19 cellular contexts compared by ENCODE assay signal in the genomic region with DNA sequence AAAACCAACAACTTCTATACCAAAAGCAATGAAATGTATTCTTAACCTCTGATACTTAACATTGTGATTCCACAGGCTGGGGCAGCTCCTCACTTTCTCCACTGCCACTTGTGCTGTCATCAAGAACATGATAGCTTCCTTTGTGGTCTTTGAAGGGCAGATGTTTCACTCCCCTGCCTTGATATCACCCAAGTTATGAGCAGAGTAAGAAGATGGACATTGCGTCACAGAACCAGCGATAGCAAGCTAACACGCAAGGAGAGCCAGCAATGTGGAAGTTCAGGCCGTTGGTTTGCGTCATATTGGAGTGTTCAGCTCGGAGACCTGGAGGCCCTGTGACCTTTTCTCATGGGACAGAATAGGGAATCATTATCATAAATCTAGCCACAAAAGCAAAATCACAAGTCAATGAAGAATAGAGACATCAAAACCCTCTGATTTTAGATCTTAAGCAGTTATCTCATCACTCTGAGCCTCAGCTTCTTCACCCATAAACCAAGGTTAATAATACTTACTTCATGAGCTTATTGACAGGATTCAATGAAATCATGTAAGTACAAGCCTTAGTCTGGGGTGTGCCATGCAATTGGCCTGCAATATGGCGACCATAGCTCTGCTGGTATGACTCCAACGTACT.
A peak's percentile ranks its signal among the peaks of the same experiment; 100 is the strongest.
DNase-seq lines count a peak whose midpoint lies in the region; ATAC-seq and TF ChIP-seq lines count a peak whose summit lies in the region.
"Had no signal": no experiment of that assay in that cellular context is flagged by ENCODE, and none has a peak within 500 bp of the region (broad histone marks: within the 10 kb centered on the region; RNA-seq: fewer than 3 reads in every experiment).

No MANE protein-coding gene starts in this region.

- H3K27ac Mint-ChIP-seq in naive thymus-derived CD4-positive, alpha-beta T cell: peak overlapping the region in 1 of 9 donors; percentile 9
- H3K27ac Mint-ChIP-seq in CD8-positive, alpha-beta memory T cell: no peak overlapping the region
- H3K27ac Mint-ChIP-seq: activated CD8-positive, alpha-beta T cell treated with anti-CD3 and anti-CD28 coated beads for 36 hours; dendritic cell treated with granulocyte-macrophage colony-stimulating factor and Interleukin-4, amounts not matched to agents 40 ng/mL and 50 ng/mL, for 4 days; natural killer cell had no signal

- no peak overlapping the region for H3K4me3 ChIP-seq in NB4 (ENCODE audit: low read depth, low read length)
- no peak overlapping the region for H3K4me3 ChIP-seq in naive thymus-derived CD4-positive, alpha-beta T cell (ENCODE audit: low read length)
- no peak overlapping the region for H3K4me3 ChIP-seq in CD8-positive, alpha-beta memory T cell (ENCODE audit: low read length)
- H3K4me3 ChIP-seq: cardiac muscle cell, ovary had no signal

- no peaks in the 10 kb centered on the region for H3K36me3 ChIP-seq in naive thymus-derived CD4-positive, alpha-beta T cell (ENCODE audit: control insufficient read depth in 2 of 3, insufficient read depth in 3 of 3, low read length in 3 of 3)
- H3K36me3 ChIP-seq in CD8-positive, alpha-beta memory T cell (ENCODE audit: insufficient read depth, low read length): no peaks in the 10 kb centered on the region
- H3K36me3 ChIP-seq: cardiac muscle cell, ovary had no signal

- no peak overlapping the region for H3K4me3 Mint-ChIP-seq in naive thymus-derived CD4-positive, alpha-beta T cell
- H3K4me3 Mint-ChIP-seq in CD8-positive, alpha-beta memory T cell: no peak overlapping the region
- H3K4me3 Mint-ChIP-seq: activated CD8-positive, alpha-beta T cell treated with anti-CD3 and anti-CD28 coated beads for 36 hours; dendritic cell treated with granulocyte-macrophage colony-stimulating factor and Interleukin-4, amounts not matched to agents 40 ng/mL and 50 ng/mL, for 4 days; natural killer cell had no signal

- peaks cover 0 to 3% (median 0%) of the 10 kb centered on the region in 11 donors for H3K9me3 Mint-ChIP-seq in naive thymus-derived CD4-positive, alpha-beta T cell
- H3K9me3 Mint-ChIP-seq in CD8-positive, alpha-beta memory T cell: peaks cover 0 to 2% (median 0%) of the 10 kb centered on the region in 5 donors
- H3K9me3 Mint-ChIP-seq: activated CD8-positive, alpha-beta T cell treated with anti-CD3 and anti-CD28 coated beads for 36 hours; dendritic cell treated with granulocyte-macrophage colony-stimulating factor and Interleukin-4, amounts not matched to agents 40 ng/mL and 50 ng/mL, for 4 days; natural killer cell had no signal

- H3K27me3 Mint-ChIP-seq in naive thymus-derived CD4-positive, alpha-beta T cell: peaks cover 8 to 17% (median 14%) of the 10 kb centered on the region in 5 donors
- peaks cover 6 to 19% of the 10 kb centered on the region in 2 donors for H3K27me3 Mint-ChIP-seq in CD8-positive, alpha-beta memory T cell

- POLR2A ChIA-PET in naive thymus-derived CD4-positive, alpha-beta T cell (lab: Charles Lee): no interaction called here
- POLR2A ChIA-PET in CD8-positive, alpha-beta memory T cell (lab: Charles Lee): no interaction called here

- no peaks in the 10 kb centered on the region for H3K27me3 ChIP-seq in naive thymus-derived CD4-positive, alpha-beta T cell (ENCODE audit: control insufficient read depth in 2 of 2, insufficient read depth in 2 of 2, low read length in 2 of 2)
- no peaks in the 10 kb centered on the region for H3K27me3 ChIP-seq in CD8-positive, alpha-beta memory T cell (ENCODE audit: insufficient read depth, low read length, poor library complexity, severe bottlenecking)
- H3K27me3 ChIP-seq: cardiac muscle cell, ovary had no signal

- CTCF ChIA-PET in naive thymus-derived CD4-positive, alpha-beta T cell (lab: Charles Lee): no interaction called here
- CTCF ChIA-PET in CD8-positive, alpha-beta memory T cell (lab: Charles Lee): no interaction called here

- no peak for TF ChIP-seq CTCF in NB4 (IDR thresholded peaks at IDR 0.05; ENCODE audit: low read depth, low read length)

- peak; percentile 67 for ATAC-seq in naive thymus-derived CD4-positive, alpha-beta T cell
- ATAC-seq in HG02884 (IDR thresholded peaks at IDR 0.05; ENCODE audit: unreplicated experiment): no peak
- ATAC-seq: activated CD4-positive, CD25-positive, alpha-beta regulatory T cell treated with anti-CD3 and anti-CD28 coated beads, Interleukin-2, amount 50 U/mL, for 24 hours; activated CD8-positive, alpha-beta T cell treated with anti-CD3 and anti-CD28 coated beads for 36 hours; Panc1 had no signal

- H3K4me1 ChIP-seq in naive thymus-derived CD4-positive, alpha-beta T cell (ENCODE audit: control insufficient read depth in 2 of 2, insufficient read depth in 2 of 2, low read length in 2 of 2): no peaks in the 10 kb centered on the region
- no peaks in the 10 kb centered on the region for H3K4me1 ChIP-seq in CD8-positive, alpha-beta memory T cell (ENCODE audit: insufficient read depth, low read length)

- DNase-seq in CD1c-positive myeloid dendritic cell (ENCODE audit: extremely low spot score) (peak; percentile 85), NB4 (ENCODE audit: low read depth) (peak; percentile 99), UCSD-AML1 (lab: John Stamatoyannopoulos, UW; ENCODE audit: unreplicated experiment) (peak; percentile 49), DMS53 (lab: John Stamatoyannopoulos, UW) (no peak), amygdala (lab: John Stamatoyannopoulos, UW) (no peak)
- no peak for DNase-seq in naive thymus-derived CD4-positive, alpha-beta T cell
- no peak for DNase-seq in CD8-positive, alpha-beta memory T cell
- DNase-seq: activated CD8-positive, alpha-beta T cell treated with anti-CD3 and anti-CD28 coated beads for 36 hours; anterior cingulate cortex; glutamatergic neuron; GOT3; natural killer cell; NCI-H82; ovary had no signal

- no peaks in the 10 kb centered on the region for H3K36me3 Mint-ChIP-seq in naive thymus-derived CD4-positive, alpha-beta T cell
- H3K36me3 Mint-ChIP-seq in CD8-positive, alpha-beta memory T cell: no peaks in the 10 kb centered on the region
- H3K36me3 Mint-ChIP-seq: natural killer cell had no signal

- no peak for TF ChIP-seq POLR2A in NB4 (IDR thresholded peaks at IDR 0.05; ENCODE audit: extremely low read depth, insufficient read length)

- no peaks in the 10 kb centered on the region for H3K4me1 Mint-ChIP-seq in naive thymus-derived CD4-positive, alpha-beta T cell
- H3K4me1 Mint-ChIP-seq in CD8-positive, alpha-beta memory T cell: no peaks in the 10 kb centered on the region

- H3K9me3 ChIP-seq in naive thymus-derived CD4-positive, alpha-beta T cell (ENCODE audit: control insufficient read depth in 2 of 3, low read length in 3 of 3): no peaks in the 10 kb centered on the region
- H3K9me3 ChIP-seq in CD8-positive, alpha-beta memory T cell (ENCODE audit: low read length): no peaks in the 10 kb centered on the region
- H3K9me3 ChIP-seq: ovary had no signal

- H3K27ac ChIP-seq in naive thymus-derived CD4-positive, alpha-beta T cell (ENCODE audit: low read depth, low read length): no peak overlapping the region
- H3K27ac ChIP-seq in CD8-positive, alpha-beta memory T cell (ENCODE audit: low read depth, low read length): no peak overlapping the region
- H3K27ac ChIP-seq: cardiac muscle cell, ovary had no signal

- intact Hi-C loops in naive thymus-derived CD4-positive, alpha-beta T cell (cut with micrococcal nuclease): no loop called here

Comparison
In these comparisons a context has a peak if more than half of its experiments do, and no peak if none do; other contexts are left out.
1. DNase-seq: peak in CD1c-positive myeloid dendritic cell (single experiment), NB4 (single experiment) and UCSD-AML1 (single experiment); none in naive thymus-derived CD4-positive, alpha-beta T cell (0 of 9), DMS53 (single experiment), amygdala (0 of 56) and CD8-positive, alpha-beta memory T cell (0 of 5).